ENCODE assay signal across 16 cellular contexts in genomic region chr3:139558351-139559170, GRCh38. TPM values are rescaled to one million over a fixed set of nuclear protein-coding genes. Genes with fewer than 3 reads are reported as not detected.
DNase-seq lines count a peak whose midpoint lies in the region; ATAC-seq and TF ChIP-seq lines count a peak whose summit lies in the region.
"Had no signal": no experiment of that assay in that cellular context is flagged by ENCODE, and none has a peak within 500 bp of the region (broad histone marks: within the 10 kb centered on the region; RNA-seq: fewer than 3 reads in every experiment).

No MANE protein-coding gene starts in this region.

- DNase-seq in COR-L47 (lab: John Stamatoyannopoulos, UW), result peak; percentile 21
- DNase-seq in LNCaP clone FGC (ENCODE audit: low read depth), result peak; percentile 45
- peak; percentile 84 for DNase-seq in esophagus muscularis mucosa (ENCODE audit: extremely low spot score)
- no peak for DNase-seq in activated CD4-positive, alpha-beta T cell treated with anti-CD3 and anti-CD28 coated beads for 1 hour
- no peak for DNase-seq in medulla oblongata (ENCODE audit: extremely low spot score)
- DNase-seq: NCI-H1092, NCI-H1694 treated with DMSO at 0.1 percent for 48 hours, NCI-H524 treated with DMSO at 0.1 percent for 48 hours had no signal

- peaks cover 0 to 21% (median 6%) of the 10 kb centered on the region in 4 donors for H3K36me3 ChIP-seq in esophagus muscularis mucosa

- no peak for TF ChIP-seq CTCF in LNCaP clone FGC (IDR thresholded peaks at IDR 0.05; ENCODE audit: control insufficient read depth, extremely low read depth, insufficient read depth)
- no peak for TF ChIP-seq CTCF in VCaP (conservative IDR thresholded peaks at IDR 0.05)
- TF ChIP-seq CTCF in esophagus muscularis mucosa (IDR thresholded peaks at IDR 0.05), result no peak

- H3K27ac ChIP-seq in VCaP (peak overlapping the region; percentile 63), esophagus muscularis mucosa (replicated peaks in 1 of 4) (no peak overlapping the region)
- H3K27ac ChIP-seq: SK-N-MC had no signal

- no peak for TF ChIP-seq EP300 in esophagus muscularis mucosa (IDR thresholded peaks at IDR 0.05)

- intact Hi-C loops in esophagus muscularis mucosa (cut with DNase I), result no loop called here

- no peak overlapping the region for H3K4me3 ChIP-seq in LNCaP clone FGC (ENCODE audit: low read depth, low read length)
- H3K4me3 ChIP-seq in esophagus muscularis mucosa, result no peak overlapping the region
- H3K4me3 ChIP-seq: GM12878, SK-N-MC had no signal

- TF ChIP-seq POLR2A in esophagus muscularis mucosa (IDR thresholded peaks at IDR 0.05; ENCODE audit: low read depth), result no peak

- peaks cover 0 to 6% (median 0%) of the 10 kb centered on the region in 4 donors for H3K4me1 ChIP-seq in esophagus muscularis mucosa

- no peaks in the 10 kb centered on the region for H3K9me3 ChIP-seq in esophagus muscularis mucosa

- ATAC-seq in HG03175 (IDR thresholded peaks at IDR 0.05; ENCODE audit: unreplicated experiment) (no peak), GM19035 (IDR thresholded peaks at IDR 0.05; ENCODE audit: unreplicated experiment) (no peak)
- ATAC-seq: GM12878, HCT116 had no signal

- 68% methylated on average over 2 of the region's 2 CpGs for WGBS in esophagus muscularis mucosa

- no peaks in the 10 kb centered on the region for H3K27me3 ChIP-seq in esophagus muscularis mucosa

RNA-seq across cellular contexts. Expression of gene RBP1, which starts 19.0 kb away (rescaled TPM):
- total RNA-seq in esophagus muscularis mucosa, result 10 to 100 TPM; 12.8 to 16.1 (median 15.7) TPM
- total RNA-seq: G401, HT-29 had no signal

Comparison
In these comparisons a context has a peak if more than half of its experiments do, and no peak if none do; other contexts are left out.
1. DNase-seq: peak in COR-L47 (single experiment), LNCaP clone FGC (single experiment) and esophagus muscularis mucosa (single experiment); none in activated CD4-positive, alpha-beta T cell treated with anti-CD3 and anti-CD28 coated beads for 1 hour (single experiment) and medulla oblongata (single experiment).